Comparison of ENCODE assay signal across 25 cellular contexts in the genomic region with DNA sequence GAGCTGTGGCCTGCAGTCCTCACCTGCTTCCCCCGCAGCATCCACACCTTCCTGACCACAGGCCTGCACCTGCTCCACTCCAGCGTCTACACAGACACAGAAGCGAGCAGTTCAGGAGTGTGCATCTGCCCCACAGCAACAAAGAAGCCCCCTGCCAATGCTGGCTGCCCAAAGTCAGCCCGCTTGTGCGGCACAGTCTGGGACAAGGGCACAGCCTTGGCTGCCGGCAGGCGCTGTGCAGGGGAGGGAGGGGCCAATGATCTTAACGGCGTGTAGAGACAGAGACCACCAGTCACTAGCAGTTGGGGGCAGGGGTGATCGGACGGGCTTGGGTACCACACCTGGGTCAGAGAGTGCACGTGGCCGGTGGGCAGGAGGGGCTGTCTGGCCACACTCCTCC.
"Had no signal": no experiment of that assay in that cellular context is flagged by ENCODE, and none has a peak within 500 bp of the region (broad histone marks: within the 10 kb centered on the region; RNA-seq: fewer than 3 reads in every experiment).

No MANE protein-coding gene starts in this region.

- H3K4me1 ChIP-seq: foreskin keratinocyte, pancreas had no signal

- DNase-seq: activated CD4-positive, alpha-beta memory T cell treated with anti-CD3 and anti-CD28 coated beads for 36 hours; activated CD4-positive, alpha-beta T cell treated with anti-CD3 and anti-CD28 coated beads, Interleukin-2, amount 10 ng/mL, durations not matched to agents 24 days and 14 days; activated CD8-positive, alpha-beta memory T cell treated with anti-CD3 and anti-CD28 coated beads, Interleukin-2, amount 50 U/mL, for 48 hours; activated gamma-delta T cell; activated naive CD4-positive, alpha-beta T cell treated with anti-CD3 and anti-CD28 coated beads, Interleukin-2, amount 10 ng/mL, durations not matched to agents 7 days and 5 days; activated T-cell treated with anti-CD3 and anti-CD28 coated beads, Interleukin-2, amount 50 U/mL, for 24 hours; dermis blood vessel endothelial cell; effector CD4-positive, alpha-beta T cell; foreskin keratinocyte; kidney glomerular epithelial cell; left lung; mammary epithelial cell; pancreas; psoas muscle; stimulated activated CD4-positive, alpha-beta T cell treated with anti-CD3 and anti-CD28 coated beads, Interleukin-15, amount 100 ng/mL, for 24 hours; stimulated activated CD4-positive, alpha-beta T cell treated with anti-CD3 and anti-CD28 coated beads, Interleukin-2, amount 100 ng/mL, for 24 hours; stimulated activated naive CD4-positive, alpha-beta T cell; SW 1271; T-helper 9 cell had no signal

- H3K9me3 ChIP-seq: breast epithelium, esophagus muscularis mucosa, heart right ventricle, left lung, pancreas, psoas muscle, tibial nerve had no signal

- H3K27me3 ChIP-seq: breast epithelium, esophagus muscularis mucosa, foreskin keratinocyte, heart right ventricle, left lung, pancreas, tibial nerve had no signal

- H3K4me2 ChIP-seq: smooth muscle cell had no signal

- H3K27ac ChIP-seq: breast epithelium, esophagus muscularis mucosa, foreskin keratinocyte, left lung, pancreas, psoas muscle, tibial nerve, VCaP had no signal

- ATAC-seq: foreskin keratinocyte, pancreas had no signal

- H3K4me3 ChIP-seq: breast epithelium, esophagus muscularis mucosa, heart right ventricle, left lung, pancreas, psoas muscle, smooth muscle cell, tibial nerve had no signal
